14 cellular contexts compared by ENCODE assay signal in genomic region chr5:177938767-177939166, GRCh38. TPM values are rescaled to one million over a fixed set of nuclear protein-coding genes. Genes with fewer than 3 reads are reported as not detected.
DNase-seq lines count a peak whose midpoint lies in the region; ATAC-seq and TF ChIP-seq lines count a peak whose summit lies in the region.
"Not testable (repeated sequence)": the region's sequence is repeated elsewhere in the genome, so short reads cannot be mapped to it uniquely, and the experiment has no call there.
"Had no signal": no experiment of that assay in that cellular context is flagged by ENCODE, and none has a peak within 500 bp of the region (broad histone marks: within the 10 kb centered on the region; RNA-seq: fewer than 3 reads in every experiment).

No MANE protein-coding gene starts in this region.

- H3K14ac ChIP-seq in IMR-90 (replicated peaks; ENCODE audit: low read depth, low read length) = not testable (repeated sequence)

- DNase-seq in CD8-positive, alpha-beta T cell; IMR-90; activated CD4-positive, alpha-beta T cell treated with anti-CD3 and anti-CD28 coated beads for 36 hours; adipocyte (ENCODE audit: low read depth); immature natural killer cell; neural progenitor cell (ENCODE audit: low spot score); type B pancreatic cell (ENCODE audit: extremely low spot score, unreplicated experiment): not testable (repeated sequence)
- peak; percentile 45 for DNase-seq in endodermal cell

- H3K9me3 ChIP-seq in CD8-positive, alpha-beta T cell (ENCODE audit: low read length); IMR-90 (ENCODE audit: control insufficient read depth, insufficient read depth, low read length); adipocyte (ENCODE audit: control insufficient read depth, low read length); endodermal cell (ENCODE audit: control insufficient read depth, low read length); neural progenitor cell (ENCODE audit: low read depth): not testable (repeated sequence)

- H2AK5ac ChIP-seq in IMR-90 (ENCODE audit: low read depth, low read length) = not testable (repeated sequence)

- not testable (repeated sequence) for H3K79me1 ChIP-seq in IMR-90 (ENCODE audit: low read depth in 1 of 2, low read length in 2 of 2)

- CTCF ChIA-PET in CD8-positive, alpha-beta T cell (lab: Charles Lee) = interaction anchor here (1.1 kb wide), 1 partner anchor 138 kb away, joined by 3 read pairs; no protein-coding TSS in a partner anchor
- CTCF ChIA-PET in IMR-90 (lab: Yijun Ruan, JAX); activated CD4-positive, alpha-beta T cell treated with anti-CD3 and anti-CD28 coated beads for 36 hours (lab: Charles Lee): not testable (repeated sequence)

- not testable (repeated sequence) for H4K20me1 ChIP-seq in IMR-90 (ENCODE audit: insufficient read depth, low read length); neural progenitor cell (ENCODE audit: low read depth)

- not testable (repeated sequence) for H3K4me2 ChIP-seq in IMR-90 (ENCODE audit: low read depth, low read length); neural progenitor cell

- not testable (repeated sequence) for H2BK5ac ChIP-seq in IMR-90 (ENCODE audit: low read depth, low read length, poor library complexity, severe bottlenecking)

- not testable (repeated sequence) for ATAC-seq in CD8-positive, alpha-beta T cell; IMR-90 (ENCODE audit: low read depth)
- ATAC-seq in activated CD4-positive, alpha-beta T cell treated with anti-CD3 and anti-CD28 coated beads for 36 hours = peak; percentile 8

- not testable (repeated sequence) for H3K27me3 Mint-ChIP-seq in CD8-positive, alpha-beta T cell (ENCODE audit: low read depth); activated CD4-positive, alpha-beta T cell treated with anti-CD3 and anti-CD28 coated beads for 36 hours; immature natural killer cell (ENCODE audit: low read depth in 3 of 3); neural progenitor cell (ENCODE audit: insufficient read depth, low read depth); type B pancreatic cell
- H3K27me3 Mint-ChIP-seq in endodermal cell (ENCODE audit: insufficient read depth) = peaks cover 13% of the 10 kb centered on the region

- H4K91ac ChIP-seq in IMR-90 (ENCODE audit: insufficient read depth, low read depth, low read length) = not testable (repeated sequence)

- dilution Hi-C loops in IMR-90 (cut with HindIII; ENCODE audit: low sequenced_read_pairs, unreplicated experiment) = not testable (repeated sequence)

- H3K56ac ChIP-seq in IMR-90 (ENCODE audit: extremely low read depth, insufficient read depth, low read length) = not testable (repeated sequence)

- TF ChIP-seq RAD21 in IMR-90 (IDR thresholded peaks at IDR 0.05; ENCODE audit: low read length) = not testable (repeated sequence)

- not testable (repeated sequence) for H3K4me3 ChIP-seq in CD8-positive, alpha-beta T cell (ENCODE audit: low read depth, low read length); endodermal cell (ENCODE audit: low read length)
- H3K4me3 ChIP-seq in IMR-90 (ENCODE audit: insufficient read depth, low read depth, low read length) (peak overlapping the region; percentile 53; the same call in 1 of the 2 replicates), adipocyte (ENCODE audit: low read length) (peak overlapping the region; percentile 63), neural progenitor cell (peak overlapping the region; percentile 45)

- H2AFZ ChIP-seq in IMR-90 (replicated peaks; ENCODE audit: low read length, poor library complexity); neural progenitor cell (replicated peaks): not testable (repeated sequence)

- not testable (repeated sequence) for H3K23ac ChIP-seq in IMR-90 (ENCODE audit: low read depth, low read length)

- H2BK15ac ChIP-seq in IMR-90 (ENCODE audit: low read depth, low read length) = not testable (repeated sequence)

- 20% methylated on average over 1 of the region's 7 CpGs; no CpG with 5 or more reads in 1 of the 2 experiments for WGBS in IMR-90 (ENCODE audit: extremely low coverage in 2 of 2, insufficient read length in 1 of 2), 2 experiments
- WGBS in endodermal cell (ENCODE audit: insufficient coverage in 1 of 2, insufficient read length in 1 of 2), 2 experiments = 46% methylated on average over 5 of the region's 7 CpGs; no CpG with 5 or more reads in 1 of the 2 experiments

- not testable (repeated sequence) for H3K9me1 ChIP-seq in IMR-90 (ENCODE audit: insufficient read depth, low read length)

- H2BK120ac ChIP-seq in IMR-90 (ENCODE audit: low read depth, low read length) = not testable (repeated sequence)

- not testable (repeated sequence) for H3K4ac ChIP-seq in IMR-90 (ENCODE audit: low read depth, low read length)

- not testable (repeated sequence) for H3K27ac Mint-ChIP-seq in CD8-positive, alpha-beta T cell; activated CD4-positive, alpha-beta T cell treated with anti-CD3 and anti-CD28 coated beads for 36 hours; endodermal cell; immature natural killer cell; neural progenitor cell; type B pancreatic cell

- not testable (repeated sequence) for H3K18ac ChIP-seq in IMR-90 (ENCODE audit: low read depth, low read length)

- not testable (repeated sequence) for H2BK20ac ChIP-seq in IMR-90 (ENCODE audit: low read depth, low read length)

- not testable (repeated sequence) for H3K79me2 ChIP-seq in neural progenitor cell (ENCODE audit: low read depth)

- POLR2A ChIA-PET in CD8-positive, alpha-beta T cell (lab: Charles Lee); IMR-90 (lab: Charles Lee; ENCODE audit: unreplicated experiment); activated CD4-positive, alpha-beta T cell treated with anti-CD3 and anti-CD28 coated beads for 36 hours (lab: Charles Lee): not testable (repeated sequence)

- H3K4me3 Mint-ChIP-seq in CD8-positive, alpha-beta T cell = peak overlapping the region; percentile 84
- H3K4me3 Mint-ChIP-seq in activated CD4-positive, alpha-beta T cell treated with anti-CD3 and anti-CD28 coated beads for 36 hours = peak overlapping the region; percentile 74
- peak overlapping the region; percentile 61 for H3K4me3 Mint-ChIP-seq in endodermal cell
- peak overlapping the region in 3 of 5 donors; percentile 20 to 75 (median 67) for H3K4me3 Mint-ChIP-seq in immature natural killer cell
- H3K4me3 Mint-ChIP-seq in neural progenitor cell = not testable (repeated sequence)
- H3K4me3 Mint-ChIP-seq in type B pancreatic cell = peak overlapping the region; percentile 80

- not testable (repeated sequence) for H4K8ac ChIP-seq in IMR-90 (ENCODE audit: low read depth in 2 of 2, low read length in 2 of 2)

- H3F3A ChIP-seq in neural progenitor cell (ENCODE audit: low read depth) = not testable (repeated sequence)

- H3K27me3 ChIP-seq in CD8-positive, alpha-beta T cell (ENCODE audit: insufficient read depth, low read length); IMR-90 (ENCODE audit: control insufficient read depth, insufficient read depth, low read length); adipocyte (replicated peaks; ENCODE audit: control insufficient read depth, insufficient read depth, low read length); endodermal cell (ENCODE audit: control insufficient read depth, insufficient read depth, low read length, poor library complexity, severe bottlenecking): not testable (repeated sequence)
- peaks cover 20% of the 10 kb centered on the region for H3K27me3 ChIP-seq in neural progenitor cell

- not testable (repeated sequence) for H3K4me1 ChIP-seq in CD8-positive, alpha-beta T cell (ENCODE audit: insufficient read depth, low read length); IMR-90 (ENCODE audit: control insufficient read depth, insufficient read depth, low read length); adipocyte (ENCODE audit: control insufficient read depth, insufficient read depth, low read length); endodermal cell (ENCODE audit: control insufficient read depth, insufficient read depth, low read length); neural progenitor cell

- TF ChIP-seq CTCF in CD8-positive, alpha-beta T cell (IDR thresholded peaks at IDR 0.05); IMR-90 (conservative IDR thresholded peaks at IDR 0.05; ENCODE audit: low read depth, low read length); endodermal cell (conservative IDR thresholded peaks at IDR 0.05); neural progenitor cell (IDR thresholded peaks at IDR 0.05); type B pancreatic cell (conservative IDR thresholded peaks at IDR 0.05): not testable (repeated sequence)

- H4K5ac ChIP-seq in IMR-90 (ENCODE audit: low read depth, low read length) = not testable (repeated sequence)

- not testable (repeated sequence) for H3K36me3 Mint-ChIP-seq in CD8-positive, alpha-beta T cell; activated CD4-positive, alpha-beta T cell treated with anti-CD3 and anti-CD28 coated beads for 36 hours (ENCODE audit: low read depth); endodermal cell (ENCODE audit: low read depth); immature natural killer cell; neural progenitor cell; type B pancreatic cell

- H2AK9ac ChIP-seq in IMR-90 (replicated peaks; ENCODE audit: low read depth, low read length, poor library complexity) = not testable (repeated sequence)

- intact Hi-C loops in CD8-positive, alpha-beta T cell (cut with DNase I, micrococcal nuclease); IMR-90 (cut with micrococcal nuclease); activated CD4-positive, alpha-beta T cell treated with anti-CD3 and anti-CD28 coated beads for 36 hours (cut with DNase I, micrococcal nuclease): not testable (repeated sequence)

- not testable (repeated sequence) for H3K9me3 Mint-ChIP-seq in CD8-positive, alpha-beta T cell; activated CD4-positive, alpha-beta T cell treated with anti-CD3 and anti-CD28 coated beads for 36 hours (ENCODE audit: low read depth); endodermal cell; immature natural killer cell; neural progenitor cell; type B pancreatic cell

- in situ Hi-C loops in IMR-90 (cut with MboI; ENCODE audit: low sequenced_read_pairs) = loop anchor here (25.0 kb wide), 1 partner anchor 224 kb away; the partner anchor contains the start of gene NHP2

- not testable (repeated sequence) for BruUV-seq in IMR-90 (replicated peaks; lab: Mats Ljungman, UMichigan)

- TF ChIP-seq POLR2A in IMR-90 (IDR thresholded peaks at IDR 0.05; ENCODE audit: low read depth, low read length) = not testable (repeated sequence)

- H3K36me3 ChIP-seq in CD8-positive, alpha-beta T cell (ENCODE audit: insufficient read depth, low read length); IMR-90 (ENCODE audit: control insufficient read depth, insufficient read depth, low read length); adipocyte (ENCODE audit: control insufficient read depth, insufficient read depth, low read length, severe bottlenecking); endodermal cell (ENCODE audit: control insufficient read depth, insufficient read depth, low read length); neural progenitor cell: not testable (repeated sequence)

- H3K27ac ChIP-seq in CD8-positive, alpha-beta T cell (ENCODE audit: low read depth, low read length); IMR-90 (ENCODE audit: insufficient read depth, low read length); endodermal cell (ENCODE audit: low read depth, low read length); neural progenitor cell: not testable (repeated sequence)

- H3K4me1 Mint-ChIP-seq in CD8-positive, alpha-beta T cell (ENCODE audit: low read depth) = peaks cover 16% of the 10 kb centered on the region
- H3K4me1 Mint-ChIP-seq in activated CD4-positive, alpha-beta T cell treated with anti-CD3 and anti-CD28 coated beads for 36 hours; endodermal cell; immature natural killer cell; neural progenitor cell; type B pancreatic cell (ENCODE audit: unreplicated experiment): not testable (repeated sequence)

- H3K9ac ChIP-seq in IMR-90 (ENCODE audit: low read depth, low read length); adipocyte (ENCODE audit: low read length); endodermal cell (ENCODE audit: extremely low read depth, low read length, poor library complexity, severe bottlenecking); neural progenitor cell: not testable (repeated sequence)

RNA-seq across cellular contexts. Expression of gene PROP1, which starts 57.3 kb away (rescaled TPM):
- total RNA-seq in CD8-positive, alpha-beta T cell = not detected
- not detected in 2 replicates for total RNA-seq in IMR-90 (2012; rRNA removed)
- not detected in 2 replicates for polyA plus RNA-seq in IMR-90 (2012; rRNA removed)
- not detected in 2 replicates for polyA plus RNA-seq in IMR-90 (2012; cell fraction: cytosol; rRNA removed)
- polyA plus RNA-seq in IMR-90 (2012; cell fraction: nucleus; rRNA removed; ENCODE audit: low replicate concordance) = not detected in 2 replicates
- not detected for total RNA-seq in activated CD4-positive, alpha-beta T cell treated with anti-CD3 and anti-CD28 coated beads for 36 hours
- not detected for total RNA-seq in endodermal cell
- polyA plus RNA-seq in endodermal cell (2013, experiment 1 of 2) = not detected
- not detected for polyA plus RNA-seq in endodermal cell (2013, experiment 2 of 2)
- not detected for polyA plus RNA-seq in immature natural killer cell
- not detected in 2 replicates for total RNA-seq in neural progenitor cell (ENCODE audit: low replicate concordance)
- not detected in 2 replicates for total RNA-seq in type B pancreatic cell (ENCODE audit: low replicate concordance)
- total RNA-seq: frontal cortex, GM23248, mononuclear cell, omental fat pad, transverse colon had no signal
- polyA plus RNA-seq: BJ, GM23248 had no signal
